In genomic region chr22:24327827-24328226, GRCh38 we compare ENCODE assay signal across 12 cellular contexts.
"Had no signal": no experiment of that assay in that cellular context is flagged by ENCODE, and none has a peak within 500 bp of the region (broad histone marks: within the 10 kb centered on the region; RNA-seq: fewer than 3 reads in every experiment).

No MANE protein-coding gene starts in this region.

- H3K27ac ChIP-seq: esophagus muscularis mucosa, heart right ventricle, left ventricle myocardium inferior, thyroid gland had no signal

- H3K9me3 ChIP-seq: esophagus muscularis mucosa, heart right ventricle, left ventricle myocardium inferior, thyroid gland had no signal

- H3K4me3 ChIP-seq: esophagus muscularis mucosa, heart right ventricle, left ventricle myocardium inferior, thyroid gland had no signal

- DNase-seq: activated CD4-positive, alpha-beta T cell treated with anti-CD3 and anti-CD28 coated beads, Interleukin-2, amount 50 U/mL, for 1 hour; effector CD4-positive, alpha-beta T cell; heart right ventricle; kidney glomerular epithelial cell; left ventricle myocardium inferior; mammary epithelial cell; stimulated activated CD4-positive, alpha-beta T cell treated with anti-CD3 and anti-CD28 coated beads, Interleukin-12 subunit alpha, Interleukin-12 subunit beta, amount 100 ng/mL, for 4 hours; stimulated activated CD4-positive, alpha-beta T cell treated with anti-CD3 and anti-CD28 coated beads, Interleukin-1b, Interleukin-23, amount 100 ng/mL, for 48 hours; stimulated activated CD8-positive, alpha-beta memory T cell treated with anti-CD3 and anti-CD28 coated beads, Interleukin-4, amount 100 ng/mL, for 48 hours; stimulated activated naive CD4-positive, alpha-beta T cell; thyroid gland had no signal

- H3K27me3 ChIP-seq: esophagus muscularis mucosa, heart right ventricle, thyroid gland had no signal
